ENCODE assay signal across 8 cellular contexts in genomic region chr10:99329238-99329890, GRCh38. TPM values are rescaled to one million over a fixed set of nuclear protein-coding genes. Genes with fewer than 3 reads are reported as not detected.
DNase-seq lines count a peak whose midpoint lies in the region; ATAC-seq and TF ChIP-seq lines count a peak whose summit lies in the region.

TSS of gene CNNM1 (plus strand) at chr10:99329356. CDS start at chr10:99329388, 32 bp downstream.

- H3K27ac ChIP-seq in VCaP (peak within 1 kb of the TSS; percentile 94), suprapubic skin (no peak within 1 kb of the TSS)

- H3K27me3 ChIP-seq in endocrine pancreas (ENCODE audit: control insufficient read depth, insufficient read depth, low read length) = no peaks in the 10 kb centered on the region
- H3K27me3 ChIP-seq in mucosa of stomach (ENCODE audit: control insufficient read depth, insufficient read depth, low read length) = peaks cover 11% of the 10 kb centered on the region
- H3K27me3 ChIP-seq in suprapubic skin = peaks cover 33% of the 10 kb centered on the region

- TF ChIP-seq CTCF in VCaP (conservative IDR thresholded peaks at IDR 0.05) (no peak), suprapubic skin (IDR thresholded peaks at IDR 0.05) (no peak)

- no peak for TF ChIP-seq POLR2A in suprapubic skin (IDR thresholded peaks at IDR 0.05)

- H3K4me3 ChIP-seq in endocrine pancreas (ENCODE audit: control insufficient read depth, insufficient read depth, low read length) (peak within 1 kb of the TSS; percentile 39), mucosa of stomach (ENCODE audit: low read length) (peak within 1 kb of the TSS; percentile 43), suprapubic skin (peak within 1 kb of the TSS; percentile 79)

- H3K9ac ChIP-seq in endocrine pancreas (ENCODE audit: control insufficient read depth, insufficient read depth, low read length) = peak within 1 kb of the TSS; percentile 56
- H3K9ac ChIP-seq in mucosa of stomach (ENCODE audit: low read length) = peak within 1 kb of the TSS; percentile 28

- H3K9me3 ChIP-seq in endocrine pancreas (ENCODE audit: control insufficient read depth, low read length) = no peaks in the 10 kb centered on the region
- no peaks in the 10 kb centered on the region for H3K9me3 ChIP-seq in mucosa of stomach (ENCODE audit: control insufficient read depth, low read length)
- H3K9me3 ChIP-seq in suprapubic skin = no peaks in the 10 kb centered on the region

- no peak for TF ChIP-seq EP300 in suprapubic skin (IDR thresholded peaks at IDR 0.05)

- H3K36me3 ChIP-seq in endocrine pancreas (ENCODE audit: control insufficient read depth, insufficient read depth, low read length) = no peaks in the 10 kb centered on the region
- no peaks in the 10 kb centered on the region for H3K36me3 ChIP-seq in mucosa of stomach (ENCODE audit: control insufficient read depth, insufficient read depth, low read length)
- H3K36me3 ChIP-seq in suprapubic skin = no peaks in the 10 kb centered on the region

- 1% methylated on average over 13 of the region's 69 CpGs for WGBS in suprapubic skin

- ATAC-seq in HG03159 (IDR thresholded peaks at IDR 0.05; ENCODE audit: unreplicated experiment) = peak; percentile 67

- peak; percentile 64 for DNase-seq in activated effector memory CD4-positive, alpha-beta T cell treated with anti-CD3 and anti-CD28 coated beads, Interleukin-2, amount 50 U/mL, for 16 hours
- no peak for DNase-seq in activated effector memory CD4-positive, alpha-beta T cell treated with Interleukin-2 at 50 U/mL for 16 hours
- DNase-seq in suprapubic skin (ENCODE audit: low spot score in 2 of 2) = peak in 1 of 2 donors; percentile 78
- DNase-seq in H4 (ENCODE audit: low spot score) = no peak

- peaks cover 7% of the 10 kb centered on the region for H3K4me1 ChIP-seq in endocrine pancreas (ENCODE audit: control insufficient read depth, insufficient read depth, low read length)
- H3K4me1 ChIP-seq in mucosa of stomach (ENCODE audit: control insufficient read depth, insufficient read depth, low read length) = peaks cover 10% of the 10 kb centered on the region
- peaks cover 19% of the 10 kb centered on the region for H3K4me1 ChIP-seq in suprapubic skin

RNA-seq across cellular contexts. Expression of gene CNNM1, which starts in this region (rescaled TPM):
- total RNA-seq in suprapubic skin = 1 to 10 TPM; 2.3 to 4.4 (median 4.2) TPM
- not detected in 2 replicates for total RNA-seq in H4 (2014; rRNA removed; shearing (Covaris generic))
